In the genomic region with DNA sequence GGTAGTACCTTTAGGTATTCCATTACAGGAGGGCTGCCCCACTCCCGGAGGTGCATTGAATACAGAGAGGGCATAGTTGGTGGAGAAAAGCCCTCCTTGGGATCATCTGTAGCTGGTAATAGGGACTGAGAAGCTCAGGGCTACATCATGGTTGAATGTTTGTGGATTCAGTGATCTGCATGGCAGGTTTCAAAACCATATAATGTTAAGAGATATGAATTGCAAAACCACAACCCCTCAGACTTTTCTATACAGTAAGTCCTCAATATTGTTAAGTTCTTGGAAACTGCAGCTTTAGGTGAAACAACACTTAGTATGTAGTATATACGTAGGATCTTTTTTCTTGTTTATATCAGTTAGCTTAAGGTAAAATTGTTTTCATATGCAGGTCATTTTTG, we compare ENCODE assay signal across 10 cellular contexts. TPM values are rescaled to one million over a fixed set of nuclear protein-coding genes. Genes with fewer than 3 reads are reported as not detected.
DNase-seq lines count a peak whose midpoint lies in the region; ATAC-seq, FAIRE-seq and TF ChIP-seq lines count a peak whose summit lies in the region.
"Had no signal": no experiment of that assay in that cellular context is flagged by ENCODE, and none has a peak within 500 bp of the region (broad histone marks: within the 10 kb centered on the region; RNA-seq: fewer than 3 reads in every experiment).

No MANE protein-coding gene starts in this region.

- H3K27me3 Mint-ChIP-seq in activated T-helper 1 cell treated with anti-CD3 and anti-CD28 coated beads, Interleukin-12 subunit alpha, Interleukin-12 subunit beta, Interleukin-2, Interleukin-4 antibody, amounts not matched to agents 30 ng/mL and 10 ng/mL and 1 ng/mL, durations not matched to agents 14 hours and 24 hours and 36 hours (ENCODE audit: insufficient read depth), result no peaks in the 10 kb centered on the region
- no peaks in the 10 kb centered on the region for H3K27me3 Mint-ChIP-seq in activated CD4-positive, alpha-beta T cell treated with anti-CD3 and anti-CD28 coated beads, Interleukin-2, amount 10 ng/mL, durations not matched to agents 7 days and 5 days
- H3K27me3 Mint-ChIP-seq: activated naive CD4-positive, alpha-beta T cell treated with anti-CD3 and anti-CD28 coated beads, Interleukin-2, amount 10 ng/mL, durations not matched to agents 7 days and 5 days had no signal

- TF ChIP-seq POLR2A in GM12891 (IDR thresholded peaks at IDR 0.05; ENCODE audit: low read depth, low read length), result no peak

- peak overlapping the region; percentile 25 for H3K27ac Mint-ChIP-seq in activated T-helper 1 cell treated with anti-CD3 and anti-CD28 coated beads, Interleukin-12 subunit alpha, Interleukin-12 subunit beta, Interleukin-2, Interleukin-4 antibody, amounts not matched to agents 30 ng/mL and 10 ng/mL and 1 ng/mL, durations not matched to agents 14 hours and 24 hours and 36 hours
- H3K27ac Mint-ChIP-seq in activated CD4-positive, alpha-beta T cell treated with anti-CD3 and anti-CD28 coated beads, Interleukin-2, amount 10 ng/mL, durations not matched to agents 7 days and 5 days, result no peak overlapping the region
- H3K27ac Mint-ChIP-seq: activated naive CD4-positive, alpha-beta T cell treated with anti-CD3 and anti-CD28 coated beads, Interleukin-2, amount 10 ng/mL, durations not matched to agents 7 days and 5 days; T-helper 1 cell treated with Interleukin-12 subunit alpha and Interleukin-12 subunit beta and Interleukin-4 antibody, amounts not matched to agents 30 μg/mL and 1 μg/mL, for 36 hours had no signal

- no peaks in the 10 kb centered on the region for H3K36me3 ChIP-seq in brain microvascular endothelial cell (replicated peaks)

- DNase-seq in GM12891 (ENCODE audit: insufficient read length, low spot score) (no peak), putamen (ENCODE audit: low spot score) (no peak), brain microvascular endothelial cell (no peak), amygdala (lab: John Stamatoyannopoulos, UW) (no peak)
- no peak for DNase-seq in activated T-helper 1 cell treated with anti-CD3 and anti-CD28 coated beads, Interleukin-12 subunit alpha, Interleukin-12 subunit beta, Interleukin-2, Interleukin-4 antibody, amounts not matched to agents 30 ng/mL and 10 ng/mL and 1 ng/mL, durations not matched to agents 14 hours and 24 hours and 36 hours (ENCODE audit: low spot score)
- no peak for DNase-seq in activated CD4-positive, alpha-beta T cell treated with anti-CD3 and anti-CD28 coated beads, Interleukin-2, amount 10 ng/mL, durations not matched to agents 7 days and 5 days
- DNase-seq: activated naive CD4-positive, alpha-beta T cell treated with anti-CD3 and anti-CD28 coated beads, Interleukin-2, amount 10 ng/mL, durations not matched to agents 7 days and 5 days had no signal

- no peaks in the 10 kb centered on the region for H3K27me3 ChIP-seq in brain microvascular endothelial cell (replicated peaks)

- H3K4me3 ChIP-seq in brain microvascular endothelial cell (ENCODE audit: low read depth, low read length), result no peak overlapping the region

- CTCF ChIA-PET in activated CD4-positive, alpha-beta T cell treated with anti-CD3 and anti-CD28 coated beads, Interleukin-2, amount 10 ng/mL, durations not matched to agents 7 days and 5 days (lab: Charles Lee), result no interaction called here

- H3K4me1 Mint-ChIP-seq in activated T-helper 1 cell treated with anti-CD3 and anti-CD28 coated beads, Interleukin-12 subunit alpha, Interleukin-12 subunit beta, Interleukin-2, Interleukin-4 antibody, amounts not matched to agents 30 ng/mL and 10 ng/mL and 1 ng/mL, durations not matched to agents 14 hours and 24 hours and 36 hours (ENCODE audit: low read depth), result peaks cover 33% of the 10 kb centered on the region
- H3K4me1 Mint-ChIP-seq in activated CD4-positive, alpha-beta T cell treated with anti-CD3 and anti-CD28 coated beads, Interleukin-2, amount 10 ng/mL, durations not matched to agents 7 days and 5 days, result peaks cover 44% of the 10 kb centered on the region

- H3K36me3 Mint-ChIP-seq in activated T-helper 1 cell treated with anti-CD3 and anti-CD28 coated beads, Interleukin-12 subunit alpha, Interleukin-12 subunit beta, Interleukin-2, Interleukin-4 antibody, amounts not matched to agents 30 ng/mL and 10 ng/mL and 1 ng/mL, durations not matched to agents 14 hours and 24 hours and 36 hours (ENCODE audit: low read depth), result peaks cover 9% of the 10 kb centered on the region
- H3K36me3 Mint-ChIP-seq in activated CD4-positive, alpha-beta T cell treated with anti-CD3 and anti-CD28 coated beads, Interleukin-2, amount 10 ng/mL, durations not matched to agents 7 days and 5 days (ENCODE audit: low read depth), result peaks cover 22% of the 10 kb centered on the region

- H3K4me3 Mint-ChIP-seq in activated T-helper 1 cell treated with anti-CD3 and anti-CD28 coated beads, Interleukin-12 subunit alpha, Interleukin-12 subunit beta, Interleukin-2, Interleukin-4 antibody, amounts not matched to agents 30 ng/mL and 10 ng/mL and 1 ng/mL, durations not matched to agents 14 hours and 24 hours and 36 hours, result no peak overlapping the region
- H3K4me3 Mint-ChIP-seq in activated CD4-positive, alpha-beta T cell treated with anti-CD3 and anti-CD28 coated beads, Interleukin-2, amount 10 ng/mL, durations not matched to agents 7 days and 5 days, result no peak overlapping the region
- H3K4me3 Mint-ChIP-seq: activated naive CD4-positive, alpha-beta T cell treated with anti-CD3 and anti-CD28 coated beads, Interleukin-2, amount 10 ng/mL, durations not matched to agents 7 days and 5 days; T-helper 1 cell treated with Interleukin-12 subunit alpha and Interleukin-12 subunit beta and Interleukin-4 antibody, amounts not matched to agents 30 μg/mL and 1 μg/mL, for 36 hours had no signal

- in situ Hi-C loops in brain microvascular endothelial cell (cut with HindIII; ENCODE audit: low pct_ligation_motif_present, low sequenced_read_pairs), result no loop called here

- POLR2A ChIA-PET in activated CD4-positive, alpha-beta T cell treated with anti-CD3 and anti-CD28 coated beads, Interleukin-2, amount 10 ng/mL, durations not matched to agents 7 days and 5 days (lab: Charles Lee), result interaction anchor here (0.5 kb wide), 1 partner anchor 78 kb away, joined by 9 read pairs; no protein-coding TSS in a partner anchor

- no peak for TF ChIP-seq CTCF in brain microvascular endothelial cell (IDR thresholded peaks at IDR 0.05; ENCODE audit: low read depth, low read length, missing control alignments)

- FAIRE-seq in GM12891 (lab: Jason Lieb, UNC), result no peak

- intact Hi-C loops in activated T-helper 1 cell treated with anti-CD3 and anti-CD28 coated beads, Interleukin-12 subunit alpha, Interleukin-12 subunit beta, Interleukin-2, Interleukin-4 antibody, amounts not matched to agents 30 ng/mL and 10 ng/mL and 1 ng/mL, durations not matched to agents 14 hours and 24 hours and 36 hours (cut with micrococcal nuclease), result loop anchor here (2.0 kb wide), 1 partner anchor 21 kb away; no protein-coding TSS in a partner anchor

- ATAC-seq in GM19438 (IDR thresholded peaks at IDR 0.05; ENCODE audit: low read depth, unreplicated experiment), result peak; percentile 38
- peak; percentile 35 for ATAC-seq in HG03045 (IDR thresholded peaks at IDR 0.05; ENCODE audit: unreplicated experiment)

- no peaks in the 10 kb centered on the region for H3K9me3 Mint-ChIP-seq in activated T-helper 1 cell treated with anti-CD3 and anti-CD28 coated beads, Interleukin-12 subunit alpha, Interleukin-12 subunit beta, Interleukin-2, Interleukin-4 antibody, amounts not matched to agents 30 ng/mL and 10 ng/mL and 1 ng/mL, durations not matched to agents 14 hours and 24 hours and 36 hours
- H3K9me3 Mint-ChIP-seq in activated CD4-positive, alpha-beta T cell treated with anti-CD3 and anti-CD28 coated beads, Interleukin-2, amount 10 ng/mL, durations not matched to agents 7 days and 5 days, result peaks cover 2% of the 10 kb centered on the region
- H3K9me3 Mint-ChIP-seq: T-helper 1 cell treated with Interleukin-12 subunit alpha and Interleukin-12 subunit beta and Interleukin-4 antibody, amounts not matched to agents 30 μg/mL and 1 μg/mL, for 36 hours had no signal

- no peak overlapping the region for H3K27ac ChIP-seq in brain microvascular endothelial cell

TF ChIP-seq in GM12891, 5 proteins besides CTCF, POLR2A, EP300 and RAD21:
- 0 out of 2 replicates have a peak, but pooled peaks have one; percentile 5 for TF ChIP-seq POU2F2 (IDR thresholded peaks at IDR 0.05; ENCODE audit: low read depth, low read length)
- TF ChIP-seq SPI1 (IDR thresholded peaks at IDR 0.05; ENCODE audit: low read depth, low read length), result no peak
- TF ChIP-seq POLR2AphosphoS5 (IDR thresholded peaks at IDR 0.05; ENCODE audit: low read depth, low read length), result no peak

RNA-seq across cellular contexts. Expression of a gene that starts 11.3 kb away (rescaled TPM):
- polyA plus RNA-seq in GM12891 (2012; ENCODE audit: low read depth, missing spikeins), result 2.2 TPM
- total RNA-seq in activated T-helper 1 cell treated with anti-CD3 and anti-CD28 coated beads, Interleukin-12 subunit alpha, Interleukin-12 subunit beta, Interleukin-2, Interleukin-4 antibody, amounts not matched to agents 30 ng/mL and 10 ng/mL and 1 ng/mL, durations not matched to agents 14 hours and 24 hours and 36 hours, result 21.9 and 26.5 TPM in 2 replicates
- 10 to 100 TPM; 35.0 to 36.3 TPM for total RNA-seq in activated CD4-positive, alpha-beta T cell treated with anti-CD3 and anti-CD28 coated beads, Interleukin-2, amount 10 ng/mL, durations not matched to agents 7 days and 5 days
